19 cellular contexts compared by ENCODE assay signal in the genomic region with DNA sequence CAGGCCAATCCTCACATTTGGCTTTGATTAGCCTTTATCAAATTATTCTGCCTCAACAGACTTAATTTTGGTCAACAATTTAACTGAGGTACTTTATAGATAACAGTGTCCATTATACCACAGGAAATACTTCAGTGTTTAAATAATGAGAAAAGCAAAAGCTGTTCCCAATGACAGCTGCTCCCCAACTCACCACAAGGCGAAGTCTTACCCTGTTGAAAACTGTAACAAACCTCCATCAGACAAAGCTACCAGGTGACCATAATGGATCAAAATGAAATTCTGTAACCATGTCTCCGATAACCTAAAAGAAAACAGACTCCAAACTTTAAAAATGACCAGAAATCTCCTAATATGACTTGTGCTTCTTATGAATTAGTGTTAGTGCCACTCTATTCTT. TPM values are rescaled to one million over a fixed set of nuclear protein-coding genes. Genes with fewer than 3 reads are reported as not detected.
A peak's percentile ranks its signal among the peaks of the same experiment; 100 is the strongest.
DNase-seq lines count a peak whose midpoint lies in the region; ATAC-seq and TF ChIP-seq lines count a peak whose summit lies in the region.
"Had no signal": no experiment of that assay in that cellular context is flagged by ENCODE, and none has a peak within 500 bp of the region (broad histone marks: within the 10 kb centered on the region; RNA-seq: fewer than 3 reads in every experiment).

No MANE protein-coding gene starts in this region.

- ATAC-seq in mucosa of descending colon: no peak
- ATAC-seq: A549 had no signal

- H3K27me3 Mint-ChIP-seq in neural crest cell (ENCODE audit: low read depth): no peaks in the 10 kb centered on the region
- H3K27me3 Mint-ChIP-seq: stimulated activated naive CD8-positive, alpha-beta T cell treated with anti-CD3 and anti-CD28 coated beads, Interleukin-15, Interleukin-2, amounts not matched to agents 100 ng/mL and 50 ng/mL, for 24 hours had no signal

- no peaks in the 10 kb centered on the region for H3K4me1 Mint-ChIP-seq in neural crest cell
- H3K4me1 Mint-ChIP-seq: CD14-positive monocyte had no signal

- H3K9ac ChIP-seq in Loucy (ENCODE audit: low read depth, low read length, poor library complexity, severe bottlenecking): no peak overlapping the region

- H3K27ac Mint-ChIP-seq in neural crest cell (ENCODE audit: unreplicated experiment): no peak overlapping the region
- H3K27ac Mint-ChIP-seq: CD14-positive monocyte; stimulated activated naive CD8-positive, alpha-beta T cell treated with anti-CD3 and anti-CD28 coated beads, Interleukin-15, Interleukin-2, amounts not matched to agents 100 ng/mL and 50 ng/mL, for 24 hours had no signal

- peaks cover 49% of the 10 kb centered on the region for H3K36me3 Mint-ChIP-seq in neural crest cell (ENCODE audit: low read depth)

- H3K9me3 Mint-ChIP-seq in neural crest cell: peaks cover 32% of the 10 kb centered on the region

- no peak overlapping the region for H2AFZ ChIP-seq in Loucy (ENCODE audit: low read length)

- H3K4me1 ChIP-seq in Loucy (ENCODE audit: insufficient read depth, low read length, poor library complexity, severe bottlenecking) (no peaks in the 10 kb centered on the region), mucosa of descending colon (ENCODE audit: low read depth) (no peaks in the 10 kb centered on the region)
- H3K4me1 ChIP-seq: A549, SJCRH30, upper lobe of left lung had no signal

- no peak overlapping the region for H3K4me2 ChIP-seq in Loucy (ENCODE audit: low read depth, low read length, poor library complexity, severe bottlenecking)
- H3K4me2 ChIP-seq: A549 had no signal

- no peak overlapping the region for H3K4me3 Mint-ChIP-seq in neural crest cell
- H3K4me3 Mint-ChIP-seq: CD14-positive monocyte; stimulated activated naive CD8-positive, alpha-beta T cell treated with anti-CD3 and anti-CD28 coated beads, Interleukin-15, Interleukin-2, amounts not matched to agents 100 ng/mL and 50 ng/mL, for 24 hours had no signal

- no peaks in the 10 kb centered on the region for H4K20me1 ChIP-seq in Loucy (ENCODE audit: insufficient read depth, low read length, poor library complexity, severe bottlenecking)

- H3K27ac ChIP-seq in WERI-Rb-1: no peak overlapping the region
- H3K27ac ChIP-seq: A549, SJCRH30, upper lobe of left lung had no signal

- peak; percentile 74 for TF ChIP-seq CTCF in Loucy (conservative IDR thresholded peaks at IDR 0.05; ENCODE audit: low read length)
- peak; percentile 58 for TF ChIP-seq CTCF in WERI-Rb-1 (IDR thresholded peaks at IDR 0.05; ENCODE audit: low read depth, low read length)
- TF ChIP-seq CTCF in neural crest cell (conservative IDR thresholded peaks at IDR 0.05): peak; percentile 37
- TF ChIP-seq CTCF in mucosa of descending colon (IDR thresholded peaks at IDR 0.05): no peak

- intact Hi-C loops in mucosa of descending colon (cut with DNase I, micrococcal nuclease): no loop called here

- DNase-seq in NCI-H748 (lab: John Stamatoyannopoulos, UW; ENCODE audit: unreplicated experiment) (peak; percentile 0), NCI-H748 treated with DMSO at 0.1 percent for 48 hours (lab: John Stamatoyannopoulos, UW) (no peak), WERI-Rb-1 (no peak), neural crest cell (ENCODE audit: low read depth, low spot score) (no peak), occipital lobe (lab: John Stamatoyannopoulos, UW) (no peak), mucosa of descending colon (no peak)
- DNase-seq in effector CD8-positive, alpha-beta T cell (lab: John Stamatoyannopoulos, UW): no peak
- DNase-seq: amygdala, foreskin fibroblast, midbrain, MV-4-11, NCI-H2227 treated with DMSO at 0.1 percent for 48 hours, T-helper 9 cell, upper lobe of left lung had no signal

- H3K27me3 ChIP-seq in Loucy (ENCODE audit: insufficient read depth, low read length, poor library complexity, severe bottlenecking) (no peaks in the 10 kb centered on the region), WERI-Rb-1 (ENCODE audit: insufficient read depth, low read depth, severe bottlenecking) (no peaks in the 10 kb centered on the region)
- H3K27me3 ChIP-seq: SJCRH30, upper lobe of left lung had no signal

- H3K9me2 ChIP-seq in Loucy (replicated peaks; ENCODE audit: low read depth, low read length): no peaks in the 10 kb centered on the region

- no peaks in the 10 kb centered on the region for H3F3A ChIP-seq in Loucy (ENCODE audit: low read depth)

- H3K4me3 ChIP-seq in Loucy (ENCODE audit: low read length, poor library complexity, severe bottlenecking): no peak overlapping the region
- no peak overlapping the region for H3K4me3 ChIP-seq in WERI-Rb-1 (ENCODE audit: low read depth, low read length)
- H3K4me3 ChIP-seq in mucosa of descending colon: no peak overlapping the region
- H3K4me3 ChIP-seq: A549, SJCRH30, upper lobe of left lung had no signal

- no peaks in the 10 kb centered on the region for H3K79me2 ChIP-seq in Loucy (ENCODE audit: insufficient read depth, low read length)

- H3K36me3 ChIP-seq in Loucy (ENCODE audit: insufficient read depth, low read length) (peaks cover 23% of the 10 kb centered on the region), WERI-Rb-1 (peaks cover 13% of the 10 kb centered on the region; the same call in 1 of the 2 replicates), mucosa of descending colon (ENCODE audit: low read depth) (peaks cover 8% of the 10 kb centered on the region)
- H3K36me3 ChIP-seq: SJCRH30 had no signal

- H3K9me3 ChIP-seq in Loucy (ENCODE audit: insufficient read depth, low read depth, low read length): peaks cover 16% of the 10 kb centered on the region; the same call in 1 of the 2 replicates
- peaks cover 15% of the 10 kb centered on the region for H3K9me3 ChIP-seq in WERI-Rb-1 (ENCODE audit: severe bottlenecking)
- H3K9me3 ChIP-seq in mucosa of descending colon: peaks cover 62% of the 10 kb centered on the region

RNA-seq across cellular contexts. Expression of a gene that starts 50.3 kb away (rescaled TPM):
- total RNA-seq in neural crest cell (5.5 and 5.8 TPM in 2 replicates), occipital lobe (18.6 TPM), mucosa of descending colon (10 to 100 TPM; 17.8 to 22.8 (median 21.7) TPM)
